Comparison of ENCODE assay signal across 19 cellular contexts in genomic region chr2:218991674-218992168, GRCh38. TPM values are rescaled to one million over a fixed set of nuclear protein-coding genes. Genes with fewer than 3 reads are reported as not detected.
DNase-seq lines count a peak whose midpoint lies in the region; ATAC-seq and TF ChIP-seq lines count a peak whose summit lies in the region.
"Had no signal": no experiment of that assay in that cellular context is flagged by ENCODE, and none has a peak within 500 bp of the region (broad histone marks: within the 10 kb centered on the region; RNA-seq: fewer than 3 reads in every experiment).

No MANE protein-coding gene starts in this region.

- H3K9me3 Mint-ChIP-seq in endodermal cell (no peaks in the 10 kb centered on the region), nephron progenitor cell (peaks cover 4% of the 10 kb centered on the region)
- no peaks in the 10 kb centered on the region for H3K9me3 Mint-ChIP-seq in activated T-cell treated with anti-CD3 and anti-CD28 coated beads, Interleukin-2, amount 50 U/mL, for 72 hours
- H3K9me3 Mint-ChIP-seq: CD8-positive, alpha-beta memory T cell; natural killer cell; T-cell had no signal

- 19 to 20% methylated on average over 8 to 13 of the region's 13 CpGs for WGBS in endodermal cell (ENCODE audit: insufficient coverage in 1 of 2, insufficient read length in 1 of 2), 2 experiments

- DNase-seq in EL (peak; percentile 33), NCI-H510A (lab: John Stamatoyannopoulos, UW) (peak; percentile 38), endodermal cell (peak; percentile 70), nephron progenitor cell (peak; percentile 45), ureter (ENCODE audit: low spot score) (no peak)
- DNase-seq in activated T-cell treated with anti-CD3 and anti-CD28 coated beads, Interleukin-2, amount 50 U/mL, for 72 hours, result no peak
- DNase-seq: activated CD4-positive, alpha-beta T cell treated with anti-CD3 and anti-CD28 coated beads for 4 hours; activated T-cell treated with anti-CD3 and anti-CD28 coated beads, Interleukin-2, amount 50 U/mL, for 48 hours; CD8-positive, alpha-beta memory T cell; erythroblast; natural killer cell; NCI-H187 treated with DMSO at 0.1 percent for 48 hours; small intestine; T-cell; testis had no signal

- H3K27me3 Mint-ChIP-seq in endodermal cell (ENCODE audit: insufficient read depth), result peaks cover 97% of the 10 kb centered on the region
- peaks cover 99% of the 10 kb centered on the region for H3K27me3 Mint-ChIP-seq in nephron progenitor cell (ENCODE audit: low read depth, poor library complexity)
- H3K27me3 Mint-ChIP-seq in activated T-cell treated with anti-CD3 and anti-CD28 coated beads, Interleukin-2, amount 50 U/mL, for 72 hours (ENCODE audit: low read depth), result peaks cover 84% of the 10 kb centered on the region

- H3K9me3 ChIP-seq in endodermal cell (ENCODE audit: control insufficient read depth, low read length), result no peaks in the 10 kb centered on the region
- H3K9me3 ChIP-seq: testis had no signal

- H3K27me3 ChIP-seq in endodermal cell (ENCODE audit: control insufficient read depth, insufficient read depth, low read length, poor library complexity, severe bottlenecking), result peaks cover 93% of the 10 kb centered on the region
- H3K27me3 ChIP-seq: testis had no signal

- H3K4me3 ChIP-seq in endodermal cell (ENCODE audit: low read length), result no peak overlapping the region
- H3K4me3 ChIP-seq: testis had no signal

- peaks cover 8% of the 10 kb centered on the region for H3K4me1 ChIP-seq in endodermal cell (ENCODE audit: control insufficient read depth, insufficient read depth, low read length)

- no peaks in the 10 kb centered on the region for H3K36me3 ChIP-seq in endodermal cell (ENCODE audit: control insufficient read depth, insufficient read depth, low read length)

- H3K36me3 Mint-ChIP-seq in endodermal cell (ENCODE audit: low read depth) (no peaks in the 10 kb centered on the region), nephron progenitor cell (ENCODE audit: low read depth) (no peaks in the 10 kb centered on the region)
- H3K36me3 Mint-ChIP-seq in activated T-cell treated with anti-CD3 and anti-CD28 coated beads, Interleukin-2, amount 50 U/mL, for 72 hours (ENCODE audit: insufficient read depth in 2 of 2), result no peaks in the 10 kb centered on the region
- H3K36me3 Mint-ChIP-seq: brain; CD8-positive, alpha-beta memory T cell; natural killer cell; T-cell had no signal

- H3K9ac ChIP-seq in endodermal cell (ENCODE audit: extremely low read depth, low read length, poor library complexity, severe bottlenecking), result no peak overlapping the region

- H3K27ac Mint-ChIP-seq in endodermal cell (no peak overlapping the region), nephron progenitor cell (no peak overlapping the region)
- no peak overlapping the region for H3K27ac Mint-ChIP-seq in activated T-cell treated with anti-CD3 and anti-CD28 coated beads, Interleukin-2, amount 50 U/mL, for 72 hours
- H3K27ac Mint-ChIP-seq: brain; CD8-positive, alpha-beta memory T cell; natural killer cell; T-cell had no signal

- H3K4me3 Mint-ChIP-seq in endodermal cell (no peak overlapping the region), nephron progenitor cell (no peak overlapping the region)
- H3K4me3 Mint-ChIP-seq in activated T-cell treated with anti-CD3 and anti-CD28 coated beads, Interleukin-2, amount 50 U/mL, for 72 hours, result no peak overlapping the region
- H3K4me3 Mint-ChIP-seq: natural killer cell, T-cell had no signal

- H3K27ac ChIP-seq in endodermal cell (ENCODE audit: low read depth, low read length), result no peak overlapping the region
- H3K27ac ChIP-seq: testis had no signal

- H3K4me1 Mint-ChIP-seq in endodermal cell, result peaks cover 5% of the 10 kb centered on the region
- no peaks in the 10 kb centered on the region for H3K4me1 Mint-ChIP-seq in nephron progenitor cell
- peaks cover 11% of the 10 kb centered on the region for H3K4me1 Mint-ChIP-seq in activated T-cell treated with anti-CD3 and anti-CD28 coated beads, Interleukin-2, amount 50 U/mL, for 72 hours (ENCODE audit: low read depth)

- TF ChIP-seq CTCF in endodermal cell (conservative IDR thresholded peaks at IDR 0.05) (no peak), nephron progenitor cell (IDR thresholded peaks at IDR 0.05) (no peak)

- no peak for ATAC-seq in GM18520 (IDR thresholded peaks at IDR 0.05; ENCODE audit: unreplicated experiment)
- no peak for ATAC-seq in activated T-cell treated with anti-CD3 and anti-CD28 coated beads, Interleukin-2, amount 50 U/mL, for 72 hours (replicated peaks in 1 of 2)
- ATAC-seq in GM21576 (IDR thresholded peaks at IDR 0.05; ENCODE audit: unreplicated experiment), result no peak
- ATAC-seq: HCT116, natural killer cell, T-cell had no signal

RNA-seq across cellular contexts. Expression of gene CRYBA2, which starts 1.5 kb away (rescaled TPM):
- total RNA-seq in endodermal cell (1 to 10 TPM; 2.6 to 3.5 TPM), ureter (not detected)
- polyA plus RNA-seq in endodermal cell (2013, experiment 1 of 2), result not detected
- not detected for polyA plus RNA-seq in endodermal cell (2013, experiment 2 of 2)
- total RNA-seq in activated T-cell treated with anti-CD3 and anti-CD28 coated beads, Interleukin-2, amount 50 U/mL, for 72 hours, result not detected
- total RNA-seq: CD8-positive, alpha-beta memory T cell; natural killer cell; T-cell had no signal
- polyA plus RNA-seq: CD8-positive, alpha-beta memory T cell had no signal

RNA-seq across cellular contexts. Expression of gene FEV, which starts 6.7 kb away (rescaled TPM):
- total RNA-seq in endodermal cell, result not detected
- 0.11 TPM for polyA plus RNA-seq in endodermal cell (2013, experiment 1 of 2)
- polyA plus RNA-seq in endodermal cell (2013, experiment 2 of 2), result not detected
- total RNA-seq in activated T-cell treated with anti-CD3 and anti-CD28 coated beads, Interleukin-2, amount 50 U/mL, for 72 hours, result not detected
- total RNA-seq in ureter, result not detected
- total RNA-seq: CD8-positive, alpha-beta memory T cell; natural killer cell; T-cell; testis had no signal
- polyA plus RNA-seq: CD8-positive, alpha-beta memory T cell had no signal

RNA-seq across cellular contexts. Expression of gene CDK5R2, which starts 32.3 kb away (rescaled TPM):
- under 1 TPM; 0.81 to 0.95 TPM for total RNA-seq in endodermal cell
- polyA plus RNA-seq in endodermal cell (2013, experiment 1 of 2), result 4.7 TPM
- polyA plus RNA-seq in endodermal cell (2013, experiment 2 of 2), result 4.8 TPM
- total RNA-seq in activated T-cell treated with anti-CD3 and anti-CD28 coated beads, Interleukin-2, amount 50 U/mL, for 72 hours, result not detected
- not detected for total RNA-seq in ureter
- total RNA-seq: CD8-positive, alpha-beta memory T cell; natural killer cell; T-cell had no signal
- polyA plus RNA-seq: CD8-positive, alpha-beta memory T cell had no signal

RNA-seq across cellular contexts. Expression of gene CFAP65, which starts 49.6 kb away (rescaled TPM):
- total RNA-seq in endodermal cell (1 to 10 TPM in 1 of 2 donors, under 1 TPM in 1; 0.84 to 1.5 TPM), ureter (not detected)
- polyA plus RNA-seq in endodermal cell (2013, experiment 1 of 2), result 1.2 TPM
- polyA plus RNA-seq in endodermal cell (2013, experiment 2 of 2), result 0.83 TPM
- not detected for total RNA-seq in activated T-cell treated with anti-CD3 and anti-CD28 coated beads, Interleukin-2, amount 50 U/mL, for 72 hours
- total RNA-seq: CD8-positive, alpha-beta memory T cell; natural killer cell had no signal
- polyA plus RNA-seq: CD8-positive, alpha-beta memory T cell had no signal

Comparison
In these comparisons a context has a peak if more than half of its experiments do, and no peak if none do; other contexts are left out.
1. DNase-seq: peak in EL (single experiment), NCI-H510A (single experiment), endodermal cell (single experiment) and nephron progenitor cell (single experiment); none in activated T-cell treated with anti-CD3 and anti-CD28 coated beads, Interleukin-2, amount 50 U/mL, for 72 hours (0 of 2) and ureter (single experiment).